9 cellular contexts compared by ENCODE assay signal in genomic region chr6:501891-502601, GRCh38.
DNase-seq lines count a peak whose midpoint lies in the region; FAIRE-seq and TF ChIP-seq lines count a peak whose summit lies in the region.
"Had no signal": no experiment of that assay in that cellular context is flagged by ENCODE, and none has a peak within 500 bp of the region (broad histone marks: within the 10 kb centered on the region; RNA-seq: fewer than 3 reads in every experiment).

No MANE protein-coding gene starts in this region.

- FAIRE-seq in frontal cortex (lab: Jason Lieb, UNC), result no peak

- H3K27me3 Mint-ChIP-seq in chondrocyte (ENCODE audit: low read depth), result no peaks in the 10 kb centered on the region

- H3K27ac ChIP-seq in Peyer's patch, result peak overlapping the region in 1 of 4 donors; percentile 59

- no peaks in the 10 kb centered on the region for H3K27me3 ChIP-seq in Peyer's patch

- H3K9me3 ChIP-seq in Peyer's patch, result no peaks in the 10 kb centered on the region

- no peak for TF ChIP-seq POLR2A in Peyer's patch (IDR thresholded peaks at IDR 0.05)

- no peak overlapping the region for H3K27ac Mint-ChIP-seq in chondrocyte (ENCODE audit: unreplicated experiment)

- H3K4me1 ChIP-seq in Peyer's patch, result peaks cover 0 to 5% (median 0%) of the 10 kb centered on the region in 4 donors

- no peak for TF ChIP-seq CTCF in GM12865 (IDR thresholded peaks at IDR 0.05; ENCODE audit: insufficient read depth, low read depth, low read length, missing control alignments)
- TF ChIP-seq CTCF in Peyer's patch (IDR thresholded peaks at IDR 0.05), result no peak
- no peak for TF ChIP-seq CTCF in chondrocyte (IDR thresholded peaks at IDR 0.05)

- H3K9me3 Mint-ChIP-seq in chondrocyte (ENCODE audit: low read depth), result no peaks in the 10 kb centered on the region

- peaks cover 4% of the 10 kb centered on the region for H3K4me1 Mint-ChIP-seq in chondrocyte (ENCODE audit: low read depth)

- DNase-seq in GM12865 (ENCODE audit: low read depth) (peak; percentile 61), Peyer's patch (peak in 2 of 3 donors; percentile 65 to 67), activated gamma-delta T cell treated with Interleukin-2 at 50 U/mL for 16 hours (peak; percentile 28), NCI-H187 treated with DMSO at 0.1 percent for 48 hours (lab: John Stamatoyannopoulos, UW) (no peak), NCI-H446 (lab: John Stamatoyannopoulos, UW) (no peak), frontal cortex (ENCODE audit: low spot score in 2 of 2) (no peak), chondrocyte (ENCODE audit: low spot score) (no peak)
- peak; percentile 84 for DNase-seq in stimulated activated CD4-positive, alpha-beta T cell treated with anti-CD3 and anti-CD28 coated beads, Interleukin-1b, Interleukin-23, amount 100 ng/mL, for 48 hours
- DNase-seq: NCI-H187 had no signal

- H3K36me3 ChIP-seq in Peyer's patch, result no peaks in the 10 kb centered on the region

- no peak overlapping the region for H3K4me3 Mint-ChIP-seq in chondrocyte (ENCODE audit: unreplicated experiment)

- peaks cover 12% of the 10 kb centered on the region for H3K36me3 Mint-ChIP-seq in chondrocyte (ENCODE audit: low read depth)

- H3K4me3 ChIP-seq in GM12865 (ENCODE audit: low read depth, low read length), result peak overlapping the region; percentile 65
- peak overlapping the region; percentile 38 to 42 (median 42) for H3K4me3 ChIP-seq in Peyer's patch

Comparison
In these comparisons a context has a peak if more than half of its experiments do, and no peak if none do; other contexts are left out.
1. DNase-seq: peak in GM12865 (single experiment), Peyer's patch (2 of 3), activated gamma-delta T cell treated with Interleukin-2 at 50 U/mL for 16 hours (single experiment) and stimulated activated CD4-positive, alpha-beta T cell treated with anti-CD3 and anti-CD28 coated beads, Interleukin-1b, Interleukin-23, amount 100 ng/mL, for 48 hours (single experiment); none in NCI-H187 treated with DMSO at 0.1 percent for 48 hours (single experiment), NCI-H446 (0 of 2), frontal cortex (0 of 2) and chondrocyte (single experiment).